Comparison of ENCODE assay signal across 8 cellular contexts in genomic region chr13:98910501-98910951, GRCh38.
DNase-seq lines count a peak whose midpoint lies in the region; ATAC-seq and TF ChIP-seq lines count a peak whose summit lies in the region.

No MANE protein-coding gene starts in this region.

- TF ChIP-seq CTCF in GM12865 (IDR thresholded peaks at IDR 0.05; ENCODE audit: insufficient read depth, low read depth, low read length, missing control alignments) (no peak), body of pancreas (IDR thresholded peaks at IDR 0.05) (no peak), right lobe of liver (IDR thresholded peaks at IDR 0.05) (no peak), uterus (IDR thresholded peaks at IDR 0.05) (no peak)

- H3K27ac ChIP-seq in body of pancreas (no peak overlapping the region), right lobe of liver (no peak overlapping the region), uterus (peak overlapping the region; percentile 12 to 77)

- peak; percentile 27 for ATAC-seq in body of pancreas
- peak; percentile 77 to 93 (median 88) for ATAC-seq in right lobe of liver
- no peak for ATAC-seq in GM21381 (IDR thresholded peaks at IDR 0.05; ENCODE audit: unreplicated experiment)
- ATAC-seq in HG02759 (IDR thresholded peaks at IDR 0.05; ENCODE audit: unreplicated experiment) = no peak

- intact Hi-C loops in body of pancreas (cut with DNase I) (no loop called here), right lobe of liver (cut with DNase I) (no loop called here), uterus (cut with DNase I; ENCODE audit: low total_unique reads) (no loop called here)

- peak; percentile 10 for DNase-seq in GM12865 (ENCODE audit: low read depth)
- no peak for DNase-seq in body of pancreas
- DNase-seq in right lobe of liver = no peak
- peak in 1 of 2 donors; percentile 34 for DNase-seq in uterus
- no peak for DNase-seq in activated CD8-positive, alpha-beta memory T cell treated with anti-CD3 and anti-CD28 coated beads, Interleukin-2, amount 50 U/mL, for 4 hours

- H3K36me3 ChIP-seq in body of pancreas (replicated peaks in 1 of 2; ENCODE audit: insufficient read depth in 1 of 2, low read depth in 2 of 2) = no peaks in the 10 kb centered on the region
- no peaks in the 10 kb centered on the region for H3K36me3 ChIP-seq in right lobe of liver
- H3K36me3 ChIP-seq in uterus = no peaks in the 10 kb centered on the region

- H3K9me3 ChIP-seq in body of pancreas (no peaks in the 10 kb centered on the region), right lobe of liver (no peaks in the 10 kb centered on the region), uterus (no peaks in the 10 kb centered on the region)

- TF ChIP-seq POLR2A in body of pancreas (IDR thresholded peaks at IDR 0.05) (no peak), right lobe of liver (IDR thresholded peaks at IDR 0.05) (no peak), uterus (IDR thresholded peaks at IDR 0.05) (no peak)

- H3K4me3 ChIP-seq in GM12865 (ENCODE audit: low read depth, low read length) (no peak overlapping the region), body of pancreas (no peak overlapping the region), right lobe of liver (no peak overlapping the region), uterus (no peak overlapping the region)

- no peaks in the 10 kb centered on the region for H3K4me1 ChIP-seq in body of pancreas
- H3K4me1 ChIP-seq in right lobe of liver = no peaks in the 10 kb centered on the region
- H3K4me1 ChIP-seq in uterus = no peaks in the 10 kb centered on the region

- H3K27me3 ChIP-seq in body of pancreas (no peaks in the 10 kb centered on the region), right lobe of liver (no peaks in the 10 kb centered on the region), uterus (no peaks in the 10 kb centered on the region)

- 69 to 86% methylated on average over 2 of the region's 2 CpGs for WGBS in body of pancreas, 2 donors
- 14% methylated on average over 2 of the region's 2 CpGs for WGBS in right lobe of liver (ENCODE audit: insufficient coverage, low coverage, low lambda C conversion rate, missing lambda C conversion rate)

TF ChIP-seq in PFSK-1, 5 proteins besides CTCF, POLR2A, EP300 and RAD21:
- TF ChIP-seq REST (IDR thresholded peaks at IDR 0.05; ENCODE audit: insufficient read depth in 1 of 2, low read depth in 2 of 2, low read length in 2 of 2) (no peak), FOXP2 (optimal IDR thresholded peaks at IDR 0.05; ENCODE audit: borderline replicate concordance, extremely low read depth, extremely low read length, insufficient read depth) (peak; percentile 14)
TF ChIP-seq in PFSK-1: peak in this region for 1.

Comparison
In these comparisons a context has a peak if more than half of its experiments do, and no peak if none do; other contexts are left out.
1. ATAC-seq: peak in body of pancreas (single experiment) and right lobe of liver (4 of 4); none in GM21381 (single experiment) and HG02759 (single experiment).
2. H3K27ac ChIP-seq: peak in uterus (2 of 2); none in body of pancreas (0 of 4) and right lobe of liver (0 of 3).